In genomic region chr18:48202899-48203260, GRCh38 we compare ENCODE assay signal across 18 cellular contexts.
"Had no signal": no experiment of that assay in that cellular context is flagged by ENCODE, and none has a peak within 500 bp of the region (broad histone marks: within the 10 kb centered on the region; RNA-seq: fewer than 3 reads in every experiment).

No MANE protein-coding gene starts in this region.

- DNase-seq: Karpas-422, KG1, MG63, NCI-H1092, NCI-H1105 treated with DMSO at 0.1 percent for 48 hours, NCI-H1417 treated with DMSO at 0.1 percent for 48 hours, NCI-H146, NCI-H1694 treated with DMSO at 0.1 percent for 48 hours, NCI-H1930, NCI-H2081, NCI-H2107, NCI-H2227 treated with DMSO at 0.1 percent for 48 hours, NCI-H524 treated with DMSO at 0.1 percent for 48 hours, NCI-H69, NCI-H774, RPMI8226, SHP77 had no signal

- ATAC-seq: SK-N-SH treated with all-trans-retinoic acid at 6 μM for 48 hours had no signal
